14 cellular contexts compared by ENCODE assay signal in the genomic region with DNA sequence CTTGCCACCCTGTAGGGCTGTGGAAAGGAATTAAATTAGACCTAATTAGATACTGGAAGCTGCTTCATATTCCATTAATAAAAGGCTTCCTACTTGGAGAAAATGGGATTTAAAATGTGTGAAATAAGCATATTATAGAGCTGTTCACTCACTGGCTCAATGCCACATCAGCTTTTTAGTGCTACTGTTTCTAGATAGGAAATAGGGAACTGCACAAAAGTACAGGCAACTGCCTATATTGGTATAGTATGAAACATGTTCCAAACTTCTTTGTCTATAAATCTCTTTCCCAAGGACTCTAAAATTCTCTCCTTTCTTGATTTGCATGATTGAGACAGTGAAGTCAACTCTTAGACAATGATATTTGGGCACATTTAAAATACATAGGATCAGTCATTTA.
DNase-seq lines count a peak whose midpoint lies in the region; ATAC-seq, FAIRE-seq and TF ChIP-seq lines count a peak whose summit lies in the region.
"Had no signal": no experiment of that assay in that cellular context is flagged by ENCODE, and none has a peak within 500 bp of the region (broad histone marks: within the 10 kb centered on the region; RNA-seq: fewer than 3 reads in every experiment).

No MANE protein-coding gene starts in this region.

- H3K18ac ChIP-seq in trophoblast cell (ENCODE audit: low read length), result no peak overlapping the region

- no peak for FAIRE-seq in RCC 7860 (lab: Jason Lieb, UNC)
- FAIRE-seq: endometrium had no signal

- no peak overlapping the region; the same call in 1 of the 2 replicates for H3K9ac ChIP-seq in KMS-11
- no peak overlapping the region for H3K9ac ChIP-seq in trophoblast cell (ENCODE audit: low read length)

- no peak overlapping the region for H4K8ac ChIP-seq in trophoblast cell (ENCODE audit: low read depth, low read length)

- H3K27me3 ChIP-seq in KMS-11 (ENCODE audit: insufficient read depth, low read depth) (no peaks in the 10 kb centered on the region), trophoblast cell (ENCODE audit: insufficient read depth, low read length) (no peaks in the 10 kb centered on the region)
- H3K27me3 ChIP-seq: brain microvascular endothelial cell, stomach had no signal

- TF ChIP-seq CTCF in CD14-positive monocyte (IDR thresholded peaks at IDR 0.05) (no peak), KMS-11 (conservative IDR thresholded peaks at IDR 0.05; ENCODE audit: low read depth, low read length) (no peak), MCF 10A (IDR thresholded peaks at IDR 0.05; ENCODE audit: unreplicated experiment) (no peak)

- intact Hi-C loops in CD14-positive monocyte (cut with micrococcal nuclease) (no loop called here), MCF 10A (cut with micrococcal nuclease) (loop anchor here (2.0 kb wide), 1 partner anchor 239 kb away; no protein-coding TSS in a partner anchor), cardiac septum (cut with DNase I) (no loop called here)

- H2AFZ ChIP-seq in KMS-11 (ENCODE audit: low read depth) (peak overlapping the region; percentile 72; the same call in 1 of the 2 replicates), trophoblast cell (ENCODE audit: insufficient read depth, low read length, poor library complexity) (no peak overlapping the region)

- H3K4ac ChIP-seq in trophoblast cell (ENCODE audit: low read depth, low read length), result no peak overlapping the region

- H3K27ac ChIP-seq in KMS-11 (no peak overlapping the region), trophoblast cell (ENCODE audit: low read depth, low read length) (no peak overlapping the region)
- H3K27ac ChIP-seq: brain microvascular endothelial cell, stomach had no signal

- no peaks in the 10 kb centered on the region for H3K79me1 ChIP-seq in trophoblast cell (ENCODE audit: low read length)

- no peak overlapping the region for H4K91ac ChIP-seq in trophoblast cell (ENCODE audit: low read depth, low read length)

- H3K4me3 Mint-ChIP-seq in CD14-positive monocyte (peak overlapping the region; percentile 54 to 81), MCF 10A (ENCODE audit: unreplicated experiment) (peak overlapping the region; percentile 81)
- H3K4me3 Mint-ChIP-seq: nephron progenitor cell had no signal

- peaks cover 0 to 1% (median 0%) of the 10 kb centered on the region in 3 donors for H3K27me3 Mint-ChIP-seq in CD14-positive monocyte (ENCODE audit: low read depth in 3 of 3)
- no peaks in the 10 kb centered on the region for H3K27me3 Mint-ChIP-seq in MCF 10A (ENCODE audit: insufficient read depth, unreplicated experiment)

- no peak overlapping the region for H3K4me3 ChIP-seq in KMS-11 (IDR thresholded peaks at IDR 0.05; ENCODE audit: insufficient read depth, low read depth, low read length)
- no peak overlapping the region for H3K4me3 ChIP-seq in trophoblast cell (ENCODE audit: low read depth, low read length)
- H3K4me3 ChIP-seq: stomach had no signal

- H3K4me1 ChIP-seq in KMS-11 (ENCODE audit: low read depth, poor library complexity, severe bottlenecking), result no peaks in the 10 kb centered on the region
- H3K4me1 ChIP-seq in trophoblast cell (ENCODE audit: control insufficient read depth in 1 of 2, insufficient read depth in 2 of 2, low read length in 2 of 2), result no peaks in the 10 kb centered on the region
- H3K4me1 ChIP-seq: stomach had no signal

- H3K36me3 Mint-ChIP-seq in CD14-positive monocyte (no peaks in the 10 kb centered on the region), MCF 10A (ENCODE audit: insufficient read depth, unreplicated experiment) (no peaks in the 10 kb centered on the region)

- H2BK5ac ChIP-seq in trophoblast cell (ENCODE audit: low read depth, low read length, poor library complexity), result no peak overlapping the region

- no peak overlapping the region for H2BK12ac ChIP-seq in trophoblast cell (ENCODE audit: low read length)

- H3K23ac ChIP-seq in trophoblast cell (ENCODE audit: low read length), result no peak overlapping the region

- CTCF ChIA-PET in MCF 10A (lab: Yijun Ruan, JAX), result interaction anchor here (0.7 to 3.0 kb wide), 5 partner anchors 8 to 300 kb away, joined by 3 to 17 read pairs (median 4); no protein-coding TSS in a partner anchor

- no peak overlapping the region for H3K14ac ChIP-seq in trophoblast cell (ENCODE audit: low read length)

- BruUV-seq in MCF 10A (replicated peaks; lab: Mats Ljungman, UMichigan), result no TSS peak

- no peaks in the 10 kb centered on the region for H3K79me2 ChIP-seq in KMS-11 (ENCODE audit: insufficient read depth, low read depth)
- no peaks in the 10 kb centered on the region for H3K79me2 ChIP-seq in trophoblast cell (ENCODE audit: control insufficient read depth, insufficient read depth, low read length, poor library complexity)

- no peaks in the 10 kb centered on the region for H3K36me3 ChIP-seq in KMS-11 (ENCODE audit: insufficient read depth)
- H3K36me3 ChIP-seq in trophoblast cell (ENCODE audit: control insufficient read depth in 1 of 2, insufficient read depth in 2 of 2, low read length in 2 of 2), result no peaks in the 10 kb centered on the region
- H3K36me3 ChIP-seq: brain microvascular endothelial cell, stomach had no signal

- POLR2A ChIA-PET in MCF 10A (lab: Yijun Ruan, JAX), result no interaction called here

- peaks cover 0 to 5% (median 2%) of the 10 kb centered on the region in 7 donors for H3K9me3 Mint-ChIP-seq in CD14-positive monocyte
- no peaks in the 10 kb centered on the region for H3K9me3 Mint-ChIP-seq in MCF 10A (ENCODE audit: unreplicated experiment)

- H3K27ac Mint-ChIP-seq in CD14-positive monocyte (no peak overlapping the region), MCF 10A (ENCODE audit: low read depth, unreplicated experiment) (peak overlapping the region; percentile 42)

- DNase-seq in CD14-positive monocyte (ENCODE audit: low spot score) (no peak), MCF 10A (ENCODE audit: unreplicated experiment) (peak; percentile 8), trophoblast cell (no peak), RCC 7860 (ENCODE audit: low spot score) (no peak), cardiac septum (ENCODE audit: low spot score) (no peak)
- DNase-seq in activated effector memory CD4-positive, alpha-beta T cell treated with anti-CD3 and anti-CD28 coated beads, Interleukin-2, amount 50 U/mL, for 16 hours, result no peak
- DNase-seq: activated CD4-positive, alpha-beta T cell treated with anti-CD3 and anti-CD28 coated beads, Interleukin-2, amount 50 U/mL, for 1 hour; brain microvascular endothelial cell; C1 segment of cervical spinal cord; stomach had no signal

- H3K4me2 ChIP-seq in KMS-11 (peak overlapping the region; percentile 29; the same call in 1 of the 2 replicates), trophoblast cell (ENCODE audit: low read length) (no peak overlapping the region)

- H2BK120ac ChIP-seq in trophoblast cell (ENCODE audit: insufficient read depth, low read length, poor library complexity), result no peak overlapping the region

- peak; percentile 24 for ATAC-seq in GM19035 (IDR thresholded peaks at IDR 0.05; ENCODE audit: unreplicated experiment)

- no peak overlapping the region for H2AK5ac ChIP-seq in trophoblast cell (ENCODE audit: low read length)

- H3K4me1 Mint-ChIP-seq in CD14-positive monocyte, result peaks cover 4% of the 10 kb centered on the region
- H3K4me1 Mint-ChIP-seq in MCF 10A (ENCODE audit: insufficient read depth, unreplicated experiment), result no peaks in the 10 kb centered on the region

- no peaks in the 10 kb centered on the region for H4K20me1 ChIP-seq in KMS-11 (ENCODE audit: insufficient read depth)

- no peak overlapping the region for H4K12ac ChIP-seq in trophoblast cell (ENCODE audit: low read depth, low read length)

- H3K9me3 ChIP-seq in trophoblast cell (ENCODE audit: insufficient read depth, low read depth, low read length), result no peaks in the 10 kb centered on the region
- H3K9me3 ChIP-seq: stomach had no signal
